8 cellular contexts compared by ENCODE assay signal in genomic region chr10:4344544-4344994, GRCh38.
DNase-seq lines count a peak whose midpoint lies in the region; ATAC-seq lines count a peak whose summit lies in the region.

No MANE protein-coding gene starts in this region.

- H3K4me3 Mint-ChIP-seq in activated T-cell treated with anti-CD3 and anti-CD28 coated beads, Interleukin-2, amount 50 U/mL, for 24 hours: no peak overlapping the region

- peaks cover 6% of the 10 kb centered on the region for H3K27me3 Mint-ChIP-seq in activated T-cell treated with anti-CD3 and anti-CD28 coated beads, Interleukin-2, amount 50 U/mL, for 24 hours

- DNase-seq in HT1080 (ENCODE audit: low read depth) (peak; percentile 96), Right ventricle myocardium superior (peak; percentile 57), NCI-H510A (lab: John Stamatoyannopoulos, UW) (no peak), COR-L47 (lab: John Stamatoyannopoulos, UW) (no peak), NAMALWA (ENCODE audit: low spot score) (no peak)
- DNase-seq in activated T-cell treated with anti-CD3 and anti-CD28 coated beads, Interleukin-2, amount 50 U/mL, for 24 hours: peak; percentile 53
- DNase-seq in stimulated activated CD4-positive, alpha-beta T cell treated with anti-CD3 and anti-CD28 coated beads, Interleukin-12 subunit alpha, Interleukin-12 subunit beta, amount 100 ng/mL, for 24 hours (ENCODE audit: low read depth in 2 of 2): peak; percentile 17 to 45

- H3K4me1 Mint-ChIP-seq in activated T-cell treated with anti-CD3 and anti-CD28 coated beads, Interleukin-2, amount 50 U/mL, for 24 hours (ENCODE audit: low read depth): peaks cover 25% of the 10 kb centered on the region

- ATAC-seq in Right ventricle myocardium superior (ENCODE audit: poor library complexity) (peak; percentile 85), GM18858 (IDR thresholded peaks at IDR 0.05; ENCODE audit: unreplicated experiment) (no peak)

- H3K9me3 Mint-ChIP-seq in activated T-cell treated with anti-CD3 and anti-CD28 coated beads, Interleukin-2, amount 50 U/mL, for 24 hours: no peaks in the 10 kb centered on the region

- no peaks in the 10 kb centered on the region for H3K36me3 Mint-ChIP-seq in activated T-cell treated with anti-CD3 and anti-CD28 coated beads, Interleukin-2, amount 50 U/mL, for 24 hours (ENCODE audit: low read depth)

- peak overlapping the region; percentile 23 for H3K27ac Mint-ChIP-seq in activated T-cell treated with anti-CD3 and anti-CD28 coated beads, Interleukin-2, amount 50 U/mL, for 24 hours

- intact Hi-C loops in Right ventricle myocardium superior (cut with DNase I): no loop called here

Comparison
In these comparisons a context has a peak if more than half of its experiments do, and no peak if none do; other contexts are left out.
1. DNase-seq: peak in HT1080 (single experiment), activated T-cell treated with anti-CD3 and anti-CD28 coated beads, Interleukin-2, amount 50 U/mL, for 24 hours (single experiment), Right ventricle myocardium superior (single experiment) and stimulated activated CD4-positive, alpha-beta T cell treated with anti-CD3 and anti-CD28 coated beads, Interleukin-12 subunit alpha, Interleukin-12 subunit beta, amount 100 ng/mL, for 24 hours (2 of 2); none in NCI-H510A (single experiment), COR-L47 (single experiment) and NAMALWA (single experiment).